In genomic region chr2:160490760-160491367, GRCh38 we compare ENCODE assay signal across 9 cellular contexts. TPM values are rescaled to one million over a fixed set of nuclear protein-coding genes. Genes with fewer than 3 reads are reported as not detected.
DNase-seq lines count a peak whose midpoint lies in the region; ATAC-seq, FAIRE-seq and TF ChIP-seq lines count a peak whose summit lies in the region.
"Had no signal": no experiment of that assay in that cellular context is flagged by ENCODE, and none has a peak within 500 bp of the region (broad histone marks: within the 10 kb centered on the region; RNA-seq: fewer than 3 reads in every experiment).

No MANE protein-coding gene starts in this region.

- intact Hi-C loops in naive thymus-derived CD4-positive, alpha-beta T cell (cut with micrococcal nuclease): loop anchor here (1.0 to 10.0 kb wide), 9 partner anchors 17 to 1854 kb away; partner anchors contain the start of genes GCA (in 1 of the 2) and TANK (in 1 of the 2)

- no peak for TF ChIP-seq RAD21 in A549 (conservative IDR thresholded peaks at IDR 0.05 in 1 of 2, IDR thresholded peaks at IDR 0.05 in 1 of 2)

- H3K27ac ChIP-seq in A549: peak overlapping the region; percentile 95 to 99; a peak in 4 of 6 replicates
- H3K27ac ChIP-seq in HUES6 (ENCODE audit: low read depth, low read length): no peak overlapping the region
- peak overlapping the region; percentile 96 for H3K27ac ChIP-seq in naive thymus-derived CD4-positive, alpha-beta T cell (ENCODE audit: low read depth, low read length)

- peaks cover 0 to 9% (median 0%) of the 10 kb centered on the region in 5 donors for H3K27me3 Mint-ChIP-seq in naive thymus-derived CD4-positive, alpha-beta T cell

- WGBS in A549 (ENCODE audit: missing lambda C conversion rate): 83% methylated on average over 4 of the region's 4 CpGs

- H3K9me3 ChIP-seq in A549 (no peaks in the 10 kb centered on the region), HUES6 (ENCODE audit: control insufficient read depth, insufficient read depth, low read depth, low read length) (no peaks in the 10 kb centered on the region)
- no peaks in the 10 kb centered on the region for H3K9me3 ChIP-seq in naive thymus-derived CD4-positive, alpha-beta T cell (ENCODE audit: control insufficient read depth in 2 of 3, low read length in 3 of 3)

- peaks cover 54% of the 10 kb centered on the region for H3K4me1 ChIP-seq in A549
- H3K4me1 ChIP-seq in HUES6 (ENCODE audit: control insufficient read depth, insufficient read depth, low read length): peaks cover 24% of the 10 kb centered on the region
- H3K4me1 ChIP-seq in naive thymus-derived CD4-positive, alpha-beta T cell (ENCODE audit: control insufficient read depth in 2 of 2, insufficient read depth in 2 of 2, low read length in 2 of 2): peaks cover 10 to 23% of the 10 kb centered on the region in 2 donors

- peak overlapping the region; percentile 30 to 98 (median 95) for H3K27ac Mint-ChIP-seq in naive thymus-derived CD4-positive, alpha-beta T cell

- ATAC-seq in A549: no peak
- ATAC-seq in naive thymus-derived CD4-positive, alpha-beta T cell: no peak
- ATAC-seq in HG03280 (IDR thresholded peaks at IDR 0.05; ENCODE audit: unreplicated experiment): no peak
- ATAC-seq in HG03442 (IDR thresholded peaks at IDR 0.05; ENCODE audit: unreplicated experiment): no peak

- H3K36me3 Mint-ChIP-seq in naive thymus-derived CD4-positive, alpha-beta T cell: peaks cover 0 to 11% (median 0%) of the 10 kb centered on the region in 5 donors

- H3K27me3 ChIP-seq in HUES6 (ENCODE audit: control insufficient read depth, insufficient read depth, low read length): no peaks in the 10 kb centered on the region
- no peaks in the 10 kb centered on the region for H3K27me3 ChIP-seq in naive thymus-derived CD4-positive, alpha-beta T cell (ENCODE audit: control insufficient read depth in 2 of 2, insufficient read depth in 2 of 2, low read length in 2 of 2)

- H3K9me3 Mint-ChIP-seq in naive thymus-derived CD4-positive, alpha-beta T cell: no peaks in the 10 kb centered on the region

- no peaks in the 10 kb centered on the region for H3K36me3 ChIP-seq in HUES6 (ENCODE audit: control insufficient read depth, insufficient read depth, low read length)
- peaks cover 0 to 11% (median 0%) of the 10 kb centered on the region in 3 experiments for H3K36me3 ChIP-seq in naive thymus-derived CD4-positive, alpha-beta T cell (ENCODE audit: control insufficient read depth in 2 of 3, insufficient read depth in 3 of 3, low read length in 3 of 3)

- peak overlapping the region; percentile 86 for H3K4me2 ChIP-seq in A549

- POLR2A ChIA-PET in A549 (lab: Yijun Ruan, JAX): no interaction called here
- POLR2A ChIA-PET in naive thymus-derived CD4-positive, alpha-beta T cell (lab: Charles Lee): interaction anchor here (0.5 to 1.3 kb wide), 9 partner anchors 15 to 195 kb away, joined by 3 to 5 read pairs (median 3); no protein-coding TSS in a partner anchor

- TF ChIP-seq POLR2A in A549 (IDR thresholded peaks at IDR 0.05; ENCODE audit: low read length): no peak

- H3K4me3 Mint-ChIP-seq in naive thymus-derived CD4-positive, alpha-beta T cell: peak overlapping the region; percentile 81 to 98 (median 96)

- no peak overlapping the region for H3K9ac ChIP-seq in HUES6 (ENCODE audit: low read length)

- CTCF ChIA-PET in A549 (lab: Yijun Ruan, JAX): interaction anchor here (1.6 kb wide), 1 partner anchor 479 kb away, joined by 5 read pairs; no protein-coding TSS in a partner anchor
- CTCF ChIA-PET in naive thymus-derived CD4-positive, alpha-beta T cell (lab: Charles Lee): interaction anchor here (0.9 to 1.6 kb wide), 2 partner anchors 62 to 167 kb away, joined by 3 to 4 read pairs; no protein-coding TSS in a partner anchor

- no peak for FAIRE-seq in A549 (lab: Jason Lieb, UNC)

- peaks cover 20 to 72% (median 67%) of the 10 kb centered on the region in 7 donors for H3K4me1 Mint-ChIP-seq in naive thymus-derived CD4-positive, alpha-beta T cell

- peak overlapping the region; percentile 91; the same call in 2 of the 3 replicates for H3K4me3 ChIP-seq in A549
- H3K4me3 ChIP-seq in HUES6 (ENCODE audit: low read depth, low read length): peak overlapping the region; percentile 89
- peak overlapping the region; percentile 76 to 86 for H3K4me3 ChIP-seq in cardiac fibroblast (replicated peaks in 1 of 2; ENCODE audit: low read depth in 2 of 2, low read length in 2 of 2)
- peak overlapping the region; percentile 64 for H3K4me3 ChIP-seq in naive thymus-derived CD4-positive, alpha-beta T cell (ENCODE audit: low read length)

- TF ChIP-seq CTCF in A549 (IDR thresholded peaks at IDR 0.05) (no peak), cardiac fibroblast (IDR thresholded peaks at IDR 0.05; ENCODE audit: low read depth, low read length) (no peak)

- no peak for DNase-seq in A549 (ENCODE audit: low read depth in 1 of 2, low spot score in 1 of 2)
- DNase-seq in cardiac fibroblast (ENCODE audit: low read depth in 2 of 2): no peak
- DNase-seq in naive thymus-derived CD4-positive, alpha-beta T cell: peak in 1 of 9 donors; percentile 22
- no peak for DNase-seq in germinal center (ENCODE audit: low spot score)
- no peak for DNase-seq in GF-D8 (lab: John Stamatoyannopoulos, UW)
- DNase-seq: NCI-H524 treated with DMSO at 0.1 percent for 48 hours had no signal

- no peak for TF ChIP-seq EP300 in A549 (IDR thresholded peaks at IDR 0.05)

TF ChIP-seq in A549, 52 proteins besides CTCF, POLR2A, EP300 and RAD21 (continues in another document):
- TF ChIP-seq SMC3 (IDR thresholded peaks at IDR 0.05): no peak
- TF ChIP-seq, protein P1, sequence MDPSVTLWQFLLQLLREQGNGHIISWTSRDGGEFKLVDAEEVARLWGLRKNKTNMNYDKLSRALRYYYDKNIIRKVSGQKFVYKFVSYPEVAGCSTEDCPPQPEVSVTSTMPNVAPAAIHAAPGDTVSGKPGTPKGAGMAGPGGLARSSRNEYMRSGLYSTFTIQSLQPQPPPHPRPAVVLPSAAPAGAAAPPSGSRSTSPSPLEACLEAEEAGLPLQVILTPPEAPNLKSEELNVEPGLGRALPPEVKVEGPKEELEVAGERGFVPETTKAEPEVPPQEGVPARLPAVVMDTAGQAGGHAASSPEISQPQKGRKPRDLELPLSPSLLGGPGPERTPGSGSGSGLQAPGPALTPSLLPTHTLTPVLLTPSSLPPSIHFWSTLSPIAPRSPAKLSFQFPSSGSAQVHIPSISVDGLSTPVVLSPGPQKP (IDR thresholded peaks at IDR 0.05; ENCODE audit: low read depth, low read length): no peak
- TF ChIP-seq FOXS1 (CRISPR knock-in tag; IDR thresholded peaks at IDR 0.05): no peak
- TF ChIP-seq, protein P2, sequence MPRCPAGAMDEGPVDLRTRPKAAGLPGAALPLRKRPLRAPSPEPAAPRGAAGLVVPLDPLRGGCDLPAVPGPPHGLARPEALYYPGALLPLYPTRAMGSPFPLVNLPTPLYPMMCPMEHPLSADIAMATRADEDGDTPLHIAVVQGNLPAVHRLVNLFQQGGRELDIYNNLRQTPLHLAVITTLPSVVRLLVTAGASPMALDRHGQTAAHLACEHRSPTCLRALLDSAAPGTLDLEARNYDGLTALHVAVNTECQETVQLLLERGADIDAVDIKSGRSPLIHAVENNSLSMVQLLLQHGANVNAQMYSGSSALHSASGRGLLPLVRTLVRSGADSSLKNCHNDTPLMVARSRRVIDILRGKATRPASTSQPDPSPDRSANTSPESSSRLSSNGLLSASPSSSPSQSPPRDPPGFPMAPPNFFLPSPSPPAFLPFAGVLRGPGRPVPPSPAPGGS (IDR thresholded peaks at IDR 0.05): no peak
- TF ChIP-seq SREBF2 (IDR thresholded peaks at IDR 0.05): no peak
- no peak for TF ChIP-seq TP53 (CRISPR knock-in tag; IDR thresholded peaks at IDR 0.05)
- no peak for TF ChIP-seq CHD4 (IDR thresholded peaks at IDR 0.05; ENCODE audit: borderline replicate concordance)
- no peak for TF ChIP-seq FOSB (CRISPR knock-in tag; IDR thresholded peaks at IDR 0.05)
- no peak for TF ChIP-seq ATOH8 (CRISPR knock-in tag; IDR thresholded peaks at IDR 0.05; ENCODE audit: low read depth)
- TF ChIP-seq, protein P3, sequence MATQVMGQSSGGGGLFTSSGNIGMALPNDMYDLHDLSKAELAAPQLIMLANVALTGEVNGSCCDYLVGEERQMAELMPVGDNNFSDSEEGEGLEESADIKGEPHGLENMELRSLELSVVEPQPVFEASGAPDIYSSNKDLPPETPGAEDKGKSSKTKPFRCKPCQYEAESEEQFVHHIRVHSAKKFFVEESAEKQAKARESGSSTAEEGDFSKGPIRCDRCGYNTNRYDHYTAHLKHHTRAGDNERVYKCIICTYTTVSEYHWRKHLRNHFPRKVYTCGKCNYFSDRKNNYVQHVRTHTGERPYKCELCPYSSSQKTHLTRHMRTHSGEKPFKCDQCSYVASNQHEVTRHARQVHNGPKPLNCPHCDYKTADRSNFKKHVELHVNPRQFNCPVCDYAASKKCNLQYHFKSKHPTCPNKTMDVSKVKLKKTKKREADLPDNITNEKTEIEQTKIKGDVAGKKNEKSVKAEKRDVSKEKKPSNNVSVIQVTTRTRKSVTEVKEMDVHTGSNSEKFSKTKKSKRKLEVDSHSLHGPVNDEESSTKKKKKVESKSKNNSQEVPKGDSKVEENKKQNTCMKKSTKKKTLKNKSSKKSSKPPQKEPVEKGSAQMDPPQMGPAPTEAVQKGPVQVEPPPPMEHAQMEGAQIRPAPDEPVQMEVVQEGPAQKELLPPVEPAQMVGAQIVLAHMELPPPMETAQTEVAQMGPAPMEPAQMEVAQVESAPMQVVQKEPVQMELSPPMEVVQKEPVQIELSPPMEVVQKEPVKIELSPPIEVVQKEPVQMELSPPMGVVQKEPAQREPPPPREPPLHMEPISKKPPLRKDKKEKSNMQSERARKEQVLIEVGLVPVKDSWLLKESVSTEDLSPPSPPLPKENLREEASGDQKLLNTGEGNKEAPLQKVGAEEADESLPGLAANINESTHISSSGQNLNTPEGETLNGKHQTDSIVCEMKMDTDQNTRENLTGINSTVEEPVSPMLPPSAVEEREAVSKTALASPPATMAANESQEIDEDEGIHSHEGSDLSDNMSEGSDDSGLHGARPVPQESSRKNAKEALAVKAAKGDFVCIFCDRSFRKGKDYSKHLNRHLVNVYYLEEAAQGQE (IDR thresholded peaks at IDR 0.05): no peak

RNA-seq across cellular contexts. Expression of gene RBMS1, which starts 2.7 kb away (rescaled TPM):
- polyA plus RNA-seq in A549 (2011; rRNA removed) (103 and 108 TPM in 2 replicates), A549 (2017; fragmentation: RNase III; extraction: RNeasy Plus Mini Kit Qiagen cat#74134 plus additional on column Dnase treatment) (51.9 to 56.2 TPM (median 55.8 TPM) in 3 replicates)
- polyA plus RNA-seq in A549 (2012; cell fraction: cytosol; rRNA removed): 40.1 and 51.1 TPM in 2 replicates
- polyA plus RNA-seq in A549 (2012; cell fraction: nucleus; rRNA removed): 28.8 and 32.3 TPM in 2 replicates
- polyA minus RNA-seq in A549 (2011; rRNA and poly(A)+ RNA removed): 92.2 and 103 TPM in 2 replicates
- total RNA-seq in naive thymus-derived CD4-positive, alpha-beta T cell: 100 to 1,000 TPM in 3 of 5 experiments, 10 to 100 TPM in 2; 74.4 to 123 (median 101) TPM
- 100 to 1,000 TPM; 136 to 137 TPM for polyA plus RNA-seq in naive thymus-derived CD4-positive, alpha-beta T cell
